In genomic region chr10:103691723-103692380, GRCh38 we compare ENCODE assay signal across 8 cellular contexts.
DNase-seq lines count a peak whose midpoint lies in the region; ATAC-seq and TF ChIP-seq lines count a peak whose summit lies in the region.

No MANE protein-coding gene starts in this region.

- peak; percentile 36 for ATAC-seq in HG02943 (IDR thresholded peaks at IDR 0.05; ENCODE audit: low read depth, unreplicated experiment)

- peaks cover 33% of the 10 kb centered on the region for H3K4me1 Mint-ChIP-seq in activated T-cell treated with anti-CD3 and anti-CD28 coated beads, Interleukin-2, amount 50 U/mL, for 24 hours (ENCODE audit: low read depth)
- H3K4me1 Mint-ChIP-seq in activated T-helper 1 cell treated with anti-CD3 and anti-CD28 coated beads, Interleukin-12 subunit alpha, Interleukin-12 subunit beta, Interleukin-2, Interleukin-4 antibody, amounts not matched to agents 30 ng/mL and 10 ng/mL and 1 ng/mL, durations not matched to agents 14 hours and 24 hours and 36 hours (ENCODE audit: low read depth), result peaks cover 35% of the 10 kb centered on the region

- H3K4me3 ChIP-seq in retinal pigment epithelial cell (ENCODE audit: low read length), result peak overlapping the region; percentile 74

- H3K27me3 Mint-ChIP-seq in activated T-cell treated with anti-CD3 and anti-CD28 coated beads, Interleukin-2, amount 50 U/mL, for 24 hours, result peaks cover 4% of the 10 kb centered on the region
- H3K27me3 Mint-ChIP-seq in activated T-helper 1 cell treated with anti-CD3 and anti-CD28 coated beads, Interleukin-12 subunit alpha, Interleukin-12 subunit beta, Interleukin-2, Interleukin-4 antibody, amounts not matched to agents 30 ng/mL and 10 ng/mL and 1 ng/mL, durations not matched to agents 14 hours and 24 hours and 36 hours (ENCODE audit: insufficient read depth), result peaks cover 3% of the 10 kb centered on the region

- H3K36me3 Mint-ChIP-seq in activated T-cell treated with anti-CD3 and anti-CD28 coated beads, Interleukin-2, amount 50 U/mL, for 24 hours (ENCODE audit: low read depth), result no peaks in the 10 kb centered on the region
- H3K36me3 Mint-ChIP-seq in activated T-helper 1 cell treated with anti-CD3 and anti-CD28 coated beads, Interleukin-12 subunit alpha, Interleukin-12 subunit beta, Interleukin-2, Interleukin-4 antibody, amounts not matched to agents 30 ng/mL and 10 ng/mL and 1 ng/mL, durations not matched to agents 14 hours and 24 hours and 36 hours (ENCODE audit: low read depth), result no peaks in the 10 kb centered on the region

- intact Hi-C loops in activated T-helper 1 cell treated with anti-CD3 and anti-CD28 coated beads, Interleukin-12 subunit alpha, Interleukin-12 subunit beta, Interleukin-2, Interleukin-4 antibody, amounts not matched to agents 30 ng/mL and 10 ng/mL and 1 ng/mL, durations not matched to agents 14 hours and 24 hours and 36 hours (cut with micrococcal nuclease), result loop anchor here (5.0 to 10.0 kb wide), 2 partner anchors 190 to 497 kb away; partner anchors contain the start of gene NT5C2

- H3K4me3 Mint-ChIP-seq in activated T-cell treated with anti-CD3 and anti-CD28 coated beads, Interleukin-2, amount 50 U/mL, for 24 hours, result peak overlapping the region; percentile 17
- H3K4me3 Mint-ChIP-seq in activated T-helper 1 cell treated with anti-CD3 and anti-CD28 coated beads, Interleukin-12 subunit alpha, Interleukin-12 subunit beta, Interleukin-2, Interleukin-4 antibody, amounts not matched to agents 30 ng/mL and 10 ng/mL and 1 ng/mL, durations not matched to agents 14 hours and 24 hours and 36 hours, result peak overlapping the region; percentile 53

- no peak overlapping the region for H3K27ac Mint-ChIP-seq in activated T-cell treated with anti-CD3 and anti-CD28 coated beads, Interleukin-2, amount 50 U/mL, for 24 hours
- H3K27ac Mint-ChIP-seq in activated T-helper 1 cell treated with anti-CD3 and anti-CD28 coated beads, Interleukin-12 subunit alpha, Interleukin-12 subunit beta, Interleukin-2, Interleukin-4 antibody, amounts not matched to agents 30 ng/mL and 10 ng/mL and 1 ng/mL, durations not matched to agents 14 hours and 24 hours and 36 hours, result peak overlapping the region; percentile 56

- DNase-seq in activated T-cell treated with anti-CD3 and anti-CD28 coated beads, Interleukin-2, amount 50 U/mL, for 24 hours, result peak; percentile 39
- DNase-seq in activated T-cell treated with anti-CD3 and anti-CD28 coated beads, Interleukin-2, amount 50 U/mL, for 48 hours, result no peak
- DNase-seq in activated T-helper 1 cell treated with anti-CD3 and anti-CD28 coated beads, Interleukin-12 subunit alpha, Interleukin-12 subunit beta, Interleukin-2, Interleukin-4 antibody, amounts not matched to agents 30 ng/mL and 10 ng/mL and 1 ng/mL, durations not matched to agents 14 hours and 24 hours and 36 hours (ENCODE audit: low spot score), result no peak
- DNase-seq in retinal pigment epithelial cell (ENCODE audit: low read depth) (no peak), cerebellar nuclear complex (lab: John Stamatoyannopoulos, UW) (no peak), midbrain (lab: John Stamatoyannopoulos, UW) (no peak), amniotic stem cell (lab: John Stamatoyannopoulos, UW) (no peak)

- no peaks in the 10 kb centered on the region for H3K9me3 Mint-ChIP-seq in activated T-cell treated with anti-CD3 and anti-CD28 coated beads, Interleukin-2, amount 50 U/mL, for 24 hours
- no peaks in the 10 kb centered on the region for H3K9me3 Mint-ChIP-seq in activated T-helper 1 cell treated with anti-CD3 and anti-CD28 coated beads, Interleukin-12 subunit alpha, Interleukin-12 subunit beta, Interleukin-2, Interleukin-4 antibody, amounts not matched to agents 30 ng/mL and 10 ng/mL and 1 ng/mL, durations not matched to agents 14 hours and 24 hours and 36 hours

- TF ChIP-seq CTCF in retinal pigment epithelial cell (conservative IDR thresholded peaks at IDR 0.05; ENCODE audit: low read depth, low read length), result no peak
